18 cellular contexts compared by ENCODE assay signal in genomic region chr7:152672626-152673025, GRCh38. TPM values are rescaled to one million over a fixed set of nuclear protein-coding genes. Genes with fewer than 3 reads are reported as not detected.
A peak's percentile ranks its signal among the peaks of the same experiment; 100 is the strongest.
DNase-seq lines count a peak whose midpoint lies in the region; TF ChIP-seq lines count a peak whose summit lies in the region.
"Had no signal": no experiment of that assay in that cellular context is flagged by ENCODE, and none has a peak within 500 bp of the region (broad histone marks: within the 10 kb centered on the region; RNA-seq: fewer than 3 reads in every experiment).

No MANE protein-coding gene starts in this region.

- no peak for DNase-seq in A673 (ENCODE audit: low spot score)
- no peak for DNase-seq in NB4 (ENCODE audit: low read depth)
- no peak for DNase-seq in NAMALWA (ENCODE audit: low spot score)
- DNase-seq in stimulated activated naive CD4-positive, alpha-beta T cell treated with Interleukin-2 at 50 U/mL for 16 hours (lab: John Stamatoyannopoulos, UW) = no peak
- DNase-seq in ACHN = no peak
- no peak for DNase-seq in NCI-H524 (lab: John Stamatoyannopoulos, UW)
- DNase-seq: BE2C; CD4-positive, alpha-beta memory T cell; DMS153; DMS79 treated with DMSO at 0.1 percent for 48 hours; H7; HFFc6; KBM-7 had no signal

- TF ChIP-seq CTCF in A673 (conservative IDR thresholded peaks at IDR 0.05; ENCODE audit: low read depth, low read length) (no peak), DOHH2 (IDR thresholded peaks at IDR 0.05; ENCODE audit: low read depth, low read length, poor library complexity, severe bottlenecking) (no peak), NB4 (IDR thresholded peaks at IDR 0.05; ENCODE audit: low read depth, low read length) (no peak), VCaP (conservative IDR thresholded peaks at IDR 0.05) (no peak)

- H3K9me3 ChIP-seq in A673 (ENCODE audit: low read depth, low read length, poor library complexity, severe bottlenecking) (no peaks in the 10 kb centered on the region), DOHH2 (ENCODE audit: control insufficient read depth, insufficient read depth, low read length) (no peaks in the 10 kb centered on the region)
- H3K9me3 ChIP-seq: BE2C had no signal

- peak overlapping the region; percentile 33 for H3K4me2 ChIP-seq in DOHH2 (ENCODE audit: low read length)
- H3K4me2 ChIP-seq: GM23338 had no signal

- H3K79me2 ChIP-seq in DOHH2 (ENCODE audit: control insufficient read depth, low read length) = peaks cover 82% of the 10 kb centered on the region

- no peak for TF ChIP-seq POLR2A in NB4 (IDR thresholded peaks at IDR 0.05; ENCODE audit: extremely low read depth, insufficient read length)

- H3K36me3 ChIP-seq in A673 (ENCODE audit: insufficient read depth, low read length, poor library complexity, severe bottlenecking) (peaks cover 21% of the 10 kb centered on the region), DOHH2 (ENCODE audit: control insufficient read depth, low read length) (peaks cover 75% of the 10 kb centered on the region)

- intact Hi-C loops in A673 (cut with micrococcal nuclease; ENCODE audit: unreplicated experiment) = no loop called here

- TSS peak; percentile 0 for BruUV-seq in A673 (replicated peaks; lab: Mats Ljungman, UMichigan)

- no peaks in the 10 kb centered on the region for H3K9me2 ChIP-seq in DOHH2 (replicated peaks; ENCODE audit: control insufficient read depth, low read length)

- CTCF ChIA-PET in A673 (lab: Charles Lee) = no interaction called here

- no peaks in the 10 kb centered on the region for H3K4me1 ChIP-seq in A673 (ENCODE audit: insufficient read depth, low read length, poor library complexity, severe bottlenecking)
- peaks cover 23% of the 10 kb centered on the region for H3K4me1 ChIP-seq in DOHH2 (ENCODE audit: control insufficient read depth, low read length)
- H3K4me1 ChIP-seq: BE2C had no signal

- peaks cover under 1% of the 10 kb centered on the region; the same call in 1 of the 2 replicates for H3F3A ChIP-seq in DOHH2 (ENCODE audit: control insufficient read depth, insufficient read depth)

- in situ Hi-C loops in ACHN (cut with HindIII; ENCODE audit: low pct_ligation_motif_present, low pct_unique_long_range_greater_than_20kb, low sequenced_read_pairs) = no loop called here

- POLR2A ChIA-PET in A673 (lab: Charles Lee; ENCODE audit: low non-redundant PET) = no interaction called here

- no peak overlapping the region for H3K4me3 ChIP-seq in A673 (ENCODE audit: low read depth, low read length, poor library complexity, severe bottlenecking)
- H3K4me3 ChIP-seq in DOHH2 (ENCODE audit: low read length) = no peak overlapping the region
- peak overlapping the region; percentile 26 for H3K4me3 ChIP-seq in NB4 (ENCODE audit: low read depth, low read length)

- H3K27me3 ChIP-seq in A673 (replicated peaks; ENCODE audit: insufficient read depth, low read depth, low read length, poor library complexity) (no peaks in the 10 kb centered on the region), DOHH2 (ENCODE audit: control insufficient read depth, low read length) (no peaks in the 10 kb centered on the region)
- H3K27me3 ChIP-seq: BE2C had no signal

- H3K27ac ChIP-seq in A673 (ENCODE audit: low read depth, low read length, poor library complexity, severe bottlenecking) (no peak overlapping the region), DOHH2 (ENCODE audit: low read depth, low read length) (no peak overlapping the region), VCaP (peak overlapping the region; percentile 76)
- H3K27ac ChIP-seq: C4-2B, HL-60 had no signal

- H4K20me1 ChIP-seq in DOHH2 (ENCODE audit: control insufficient read depth, insufficient read depth, low read depth, low read length) = peaks cover 18% of the 10 kb centered on the region

RNA-seq across cellular contexts. Expression of gene XRCC2, which starts 3.3 kb away (rescaled TPM):
- 28.2 and 28.5 TPM in 2 replicates for total RNA-seq in A673 (2021)
